Comparison of ENCODE assay signal across 13 cellular contexts in genomic region chr12:77686760-77687159, GRCh38.
DNase-seq lines count a peak whose midpoint lies in the region; TF ChIP-seq lines count a peak whose summit lies in the region.
"Had no signal": no experiment of that assay in that cellular context is flagged by ENCODE, and none has a peak within 500 bp of the region (broad histone marks: within the 10 kb centered on the region; RNA-seq: fewer than 3 reads in every experiment).

No MANE protein-coding gene starts in this region.

- no peaks in the 10 kb centered on the region for H3K27me3 ChIP-seq in smooth muscle cell (ENCODE audit: low read depth)

- H3K36me3 Mint-ChIP-seq in chondrocyte (ENCODE audit: low read depth): no peaks in the 10 kb centered on the region
- H3K36me3 Mint-ChIP-seq: naive thymus-derived CD4-positive, alpha-beta T cell had no signal

- H3K27ac Mint-ChIP-seq in chondrocyte (ENCODE audit: unreplicated experiment): no peak overlapping the region
- H3K27ac Mint-ChIP-seq: naive thymus-derived CD4-positive, alpha-beta T cell had no signal

- no peaks in the 10 kb centered on the region for H3K36me3 ChIP-seq in smooth muscle cell (ENCODE audit: low read depth)

- H2AFZ ChIP-seq in smooth muscle cell (ENCODE audit: low read depth): no peak overlapping the region

- H3K4me1 Mint-ChIP-seq in chondrocyte (ENCODE audit: low read depth): no peaks in the 10 kb centered on the region
- H3K4me1 Mint-ChIP-seq: naive thymus-derived CD4-positive, alpha-beta T cell had no signal

- no peaks in the 10 kb centered on the region for H3K9me3 Mint-ChIP-seq in chondrocyte (ENCODE audit: low read depth)

- H3K4me3 ChIP-seq in smooth muscle cell: no peak overlapping the region

- TF ChIP-seq CTCF in chondrocyte (IDR thresholded peaks at IDR 0.05) (peak; percentile 65), smooth muscle cell (IDR thresholded peaks at IDR 0.05; ENCODE audit: borderline replicate concordance, insufficient read depth, poor library complexity, severe bottlenecking) (no peak)

- no peak overlapping the region for H3K4me2 ChIP-seq in smooth muscle cell

- H3F3A ChIP-seq in smooth muscle cell (ENCODE audit: low read depth): no peaks in the 10 kb centered on the region

- DNase-seq in DMS 273 (lab: John Stamatoyannopoulos, UW; ENCODE audit: unreplicated experiment): peak; percentile 21
- no peak for DNase-seq in DMS 273 treated with DMSO at 0.1 percent for 48 hours (lab: John Stamatoyannopoulos, UW)
- peak; percentile 11 for DNase-seq in NCI-H1105 treated with DMSO at 0.1 percent for 48 hours (lab: John Stamatoyannopoulos, UW)
- DNase-seq in chondrocyte (ENCODE audit: low spot score): no peak
- DNase-seq in non-pigmented ciliary epithelial cell (ENCODE audit: low read depth): peak; percentile 4
- DNase-seq in nucleus accumbens (lab: John Stamatoyannopoulos, UW): no peak
- no peak for DNase-seq in smooth muscle cell (lab: John Stamatoyannopoulos, UW; ENCODE audit: unreplicated experiment)
- DNase-seq in effector CD8-positive, alpha-beta T cell (lab: John Stamatoyannopoulos, UW): no peak
- DNase-seq: 8988T; effector CD4-positive, alpha-beta T cell; naive thymus-derived CD4-positive, alpha-beta T cell; stimulated activated CD4-positive, alpha-beta T cell treated with anti-CD3 and anti-CD28 coated beads, Interleukin-15, amount 100 ng/mL, for 24 hours; stimulated activated naive CD4-positive, alpha-beta T cell had no signal

- H3K9ac ChIP-seq in smooth muscle cell (ENCODE audit: low read depth): no peak overlapping the region

- peaks cover 24% of the 10 kb centered on the region for H3K27me3 Mint-ChIP-seq in chondrocyte (ENCODE audit: low read depth)
- H3K27me3 Mint-ChIP-seq: naive thymus-derived CD4-positive, alpha-beta T cell had no signal

- H3K27ac ChIP-seq in smooth muscle cell (ENCODE audit: low read depth): no peak overlapping the region

- no peak overlapping the region for H3K4me3 Mint-ChIP-seq in chondrocyte (ENCODE audit: unreplicated experiment)
- H3K4me3 Mint-ChIP-seq: naive thymus-derived CD4-positive, alpha-beta T cell had no signal

- WGBS in smooth muscle cell (ENCODE audit: low lambda C conversion rate): 70% methylated on average over 2 of the region's 2 CpGs

- no peaks in the 10 kb centered on the region for H4K20me1 ChIP-seq in smooth muscle cell (ENCODE audit: low read depth)

- peaks cover 7% of the 10 kb centered on the region for H3K4me1 ChIP-seq in smooth muscle cell (ENCODE audit: low read depth)

- no peaks in the 10 kb centered on the region for H3K79me2 ChIP-seq in smooth muscle cell (ENCODE audit: low read depth)

- no peaks in the 10 kb centered on the region for H3K9me3 ChIP-seq in smooth muscle cell (replicated peaks; ENCODE audit: low read depth)

Comparison
In these comparisons a context has a peak if more than half of its experiments do, and no peak if none do; other contexts are left out.
1. DNase-seq: peak in DMS 273 (single experiment), NCI-H1105 treated with DMSO at 0.1 percent for 48 hours (single experiment) and non-pigmented ciliary epithelial cell (single experiment); none in DMS 273 treated with DMSO at 0.1 percent for 48 hours (single experiment), chondrocyte (single experiment), nucleus accumbens (0 of 56), smooth muscle cell (single experiment) and effector CD8-positive, alpha-beta T cell (single experiment).